In the genomic region with DNA sequence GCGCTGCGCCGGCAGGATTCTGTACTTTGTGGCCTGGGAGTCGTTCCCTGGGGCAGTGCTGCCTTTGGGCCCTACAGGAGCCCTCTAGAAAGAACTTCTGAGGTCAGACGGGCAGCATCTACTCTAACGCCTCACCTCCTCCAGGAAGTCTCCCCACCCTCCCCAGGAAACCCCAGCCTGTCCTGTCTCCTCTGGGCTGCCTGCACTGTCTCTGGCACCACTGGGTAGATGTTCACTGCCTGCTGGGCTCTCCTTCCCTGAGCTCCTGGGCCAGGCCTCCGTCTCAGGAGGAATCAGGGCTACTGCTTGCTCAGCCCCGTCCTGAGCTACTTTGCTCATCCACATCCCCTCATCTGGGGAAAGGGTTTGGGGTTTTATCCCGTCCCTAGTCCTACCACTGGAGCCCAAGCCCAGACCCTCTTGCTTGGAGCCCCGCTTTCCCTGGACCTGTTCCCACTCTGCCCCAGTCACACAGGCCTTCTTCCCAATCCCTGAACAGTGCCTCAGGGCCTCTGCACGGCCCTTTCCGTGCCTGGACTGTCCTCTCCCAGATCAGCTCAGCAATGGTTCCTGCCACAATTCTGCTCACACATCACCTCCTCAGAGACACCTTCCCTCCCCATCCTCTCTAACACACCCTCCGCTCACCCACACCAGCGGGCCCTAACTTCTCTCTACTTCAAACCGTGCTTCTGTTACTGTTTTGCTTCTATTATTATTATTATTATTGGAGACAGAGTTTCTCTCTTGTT, we compare ENCODE assay signal across 10 cellular contexts. TPM values are rescaled to one million over a fixed set of nuclear protein-coding genes. Genes with fewer than 3 reads are reported as not detected.
DNase-seq lines count a peak whose midpoint lies in the region; ATAC-seq and TF ChIP-seq lines count a peak whose summit lies in the region.
"Had no signal": no experiment of that assay in that cellular context is flagged by ENCODE, and none has a peak within 500 bp of the region (broad histone marks: within the 10 kb centered on the region; RNA-seq: fewer than 3 reads in every experiment).

No MANE protein-coding gene starts in this region.

- no peaks in the 10 kb centered on the region for H3K9me3 Mint-ChIP-seq in activated T-cell treated with anti-CD3 and anti-CD28 coated beads, Interleukin-2, amount 50 U/mL, for 72 hours
- no peaks in the 10 kb centered on the region for H3K9me3 Mint-ChIP-seq in memory B cell
- H3K9me3 Mint-ChIP-seq: T-helper 1 cell treated with Interleukin-12 subunit alpha and Interleukin-12 subunit beta and Interleukin-4 antibody, amounts not matched to agents 30 μg/mL and 1 μg/mL, for 36 hours had no signal

- DNase-seq in activated T-cell treated with anti-CD3 and anti-CD28 coated beads, Interleukin-2, amount 50 U/mL, for 72 hours, result no peak
- DNase-seq in activated T-cell treated with anti-CD3 and anti-CD28 coated beads, Interleukin-2, amount 50 U/mL, for 1 hour, result no peak
- no peak for DNase-seq in memory B cell (ENCODE audit: low spot score in 2 of 2)
- DNase-seq in suprapubic skin (ENCODE audit: low spot score in 2 of 2), result no peak
- DNase-seq in HUDEP-2 (lab: John Stamatoyannopoulos, UW; ENCODE audit: unreplicated experiment in 76 of 76), result no peak
- DNase-seq in CD1c-positive myeloid dendritic cell (ENCODE audit: extremely low spot score), result no peak

- no peak for TF ChIP-seq POLR2A in suprapubic skin (IDR thresholded peaks at IDR 0.05)

- no peaks in the 10 kb centered on the region for H3K27me3 ChIP-seq in suprapubic skin
- H3K27me3 ChIP-seq: testis had no signal

- no peak for TF ChIP-seq EP300 in suprapubic skin (IDR thresholded peaks at IDR 0.05)

- H3K4me1 Mint-ChIP-seq in activated T-cell treated with anti-CD3 and anti-CD28 coated beads, Interleukin-2, amount 50 U/mL, for 72 hours (ENCODE audit: low read depth), result peaks cover 59% of the 10 kb centered on the region
- peaks cover 10% of the 10 kb centered on the region for H3K4me1 Mint-ChIP-seq in memory B cell

- 84% methylated on average over 11 of the region's 15 CpGs for WGBS in suprapubic skin

- H3K27ac Mint-ChIP-seq in activated T-cell treated with anti-CD3 and anti-CD28 coated beads, Interleukin-2, amount 50 U/mL, for 72 hours, result no peak overlapping the region
- peak overlapping the region; percentile 62 for H3K27ac Mint-ChIP-seq in memory B cell
- H3K27ac Mint-ChIP-seq: T-helper 1 cell treated with Interleukin-12 subunit alpha and Interleukin-12 subunit beta and Interleukin-4 antibody, amounts not matched to agents 30 μg/mL and 1 μg/mL, for 36 hours had no signal

- no peak for TF ChIP-seq CTCF in suprapubic skin (IDR thresholded peaks at IDR 0.05)

- no peak for ATAC-seq in activated T-cell treated with anti-CD3 and anti-CD28 coated beads, Interleukin-2, amount 50 U/mL, for 72 hours (replicated peaks in 1 of 2)
- ATAC-seq in memory B cell (ENCODE audit: low read depth), result no peak
- ATAC-seq in HG02938 (IDR thresholded peaks at IDR 0.05; ENCODE audit: unreplicated experiment), result no peak

- H3K36me3 Mint-ChIP-seq in activated T-cell treated with anti-CD3 and anti-CD28 coated beads, Interleukin-2, amount 50 U/mL, for 72 hours (ENCODE audit: insufficient read depth in 2 of 2), result no peaks in the 10 kb centered on the region
- H3K36me3 Mint-ChIP-seq in memory B cell, result no peaks in the 10 kb centered on the region

- peak overlapping the region; percentile 96 for H3K27ac ChIP-seq in angular gyrus (ENCODE audit: low read depth, low read length)
- H3K27ac ChIP-seq in suprapubic skin, result peak overlapping the region; percentile 64

- H3K9me3 ChIP-seq in suprapubic skin, result no peaks in the 10 kb centered on the region
- H3K9me3 ChIP-seq: testis had no signal

- H3K4me1 ChIP-seq in suprapubic skin, result peaks cover 32% of the 10 kb centered on the region

- H3K4me3 ChIP-seq in suprapubic skin, result no peak overlapping the region

- H3K4me3 Mint-ChIP-seq in activated T-cell treated with anti-CD3 and anti-CD28 coated beads, Interleukin-2, amount 50 U/mL, for 72 hours, result peak overlapping the region; percentile 34 to 83
- peak overlapping the region; percentile 25 for H3K4me3 Mint-ChIP-seq in memory B cell

- no peaks in the 10 kb centered on the region for H3K27me3 Mint-ChIP-seq in activated T-cell treated with anti-CD3 and anti-CD28 coated beads, Interleukin-2, amount 50 U/mL, for 72 hours (ENCODE audit: low read depth)
- peaks cover 4% of the 10 kb centered on the region for H3K27me3 Mint-ChIP-seq in memory B cell

- no peaks in the 10 kb centered on the region for H3K36me3 ChIP-seq in suprapubic skin

RNA-seq across cellular contexts. Expression of gene TREH, which starts 11.3 kb away (rescaled TPM):
- total RNA-seq in activated T-cell treated with anti-CD3 and anti-CD28 coated beads, Interleukin-2, amount 50 U/mL, for 72 hours, result not detected
- not detected for total RNA-seq in suprapubic skin
